Comparison of ENCODE assay signal across 8 cellular contexts in genomic region chr14:102138535-102138934, GRCh38. TPM values are rescaled to one million over a fixed set of nuclear protein-coding genes. Genes with fewer than 3 reads are reported as not detected.
DNase-seq lines count a peak whose midpoint lies in the region; ATAC-seq, FAIRE-seq and TF ChIP-seq lines count a peak whose summit lies in the region.

No MANE protein-coding gene starts in this region.

- ATAC-seq in A549, result peak in 1 of 2 experiments; percentile 1; a peak in 1 of 6 replicates
- ATAC-seq in HG02885 (IDR thresholded peaks at IDR 0.05; ENCODE audit: poor library complexity, unreplicated experiment), result no peak
- no peak for ATAC-seq in GM19395 (IDR thresholded peaks at IDR 0.05; ENCODE audit: unreplicated experiment)

- TF ChIP-seq RAD21 in A549 (conservative IDR thresholded peaks at IDR 0.05 in 1 of 2, IDR thresholded peaks at IDR 0.05 in 1 of 2), result no peak

- peak overlapping the region; percentile 82 to 94 for H3K27ac ChIP-seq in A549
- peak overlapping the region; percentile 80; the same call in 1 of the 2 replicates for H3K27ac ChIP-seq in HEK293 (ENCODE audit: extremely low read depth, low read depth, low read length)
- H3K27ac ChIP-seq in mesodermal cell (ENCODE audit: low read depth, low read length, severe bottlenecking), result no peak overlapping the region

- TF ChIP-seq EP300 in A549 (IDR thresholded peaks at IDR 0.05), result no peak

- H3K36me3 ChIP-seq in HEK293 (ENCODE audit: control insufficient read depth in 2 of 2, insufficient read depth in 1 of 2, low read length in 2 of 2) (no peaks in the 10 kb centered on the region; a peak in 1 of 3 replicates), mesodermal cell (ENCODE audit: control insufficient read depth, insufficient read depth, low read length) (peaks cover 11% of the 10 kb centered on the region)

- H3K27me3 Mint-ChIP-seq in brain, result peaks cover 15% of the 10 kb centered on the region

- peak overlapping the region; percentile 93 to 100 (median 98) for H3K4me3 Mint-ChIP-seq in brain

- H3K4me2 ChIP-seq in A549, result peak overlapping the region; percentile 81

- DNase-seq in A549 (ENCODE audit: low read depth in 1 of 2, low spot score in 1 of 2) (no peak), DMS53 (lab: John Stamatoyannopoulos, UW) (no peak), COLO829 (ENCODE audit: low spot score) (no peak)

- no peak for TF ChIP-seq CTCF in A549 (IDR thresholded peaks at IDR 0.05)
- no peak for TF ChIP-seq CTCF in HEK293 (tag by site-specific recombination; IDR thresholded peaks at IDR 0.05)
- TF ChIP-seq CTCF in brain (conservative IDR thresholded peaks at IDR 0.05), result no peak

- H3K36me3 Mint-ChIP-seq in brain, result peaks cover 10% of the 10 kb centered on the region

- CTCF ChIA-PET in A549 (lab: Yijun Ruan, JAX), result interaction anchor here (0.8 to 1.0 kb wide), 2 partner anchors 30 to 42 kb away, joined by 5 to 6 read pairs; no protein-coding TSS in a partner anchor
- CTCF ChIA-PET in HEK293 (lab: Yijun Ruan, JAX), result no interaction called here

- TF ChIP-seq POLR2A in A549 (IDR thresholded peaks at IDR 0.05; ENCODE audit: low read length), result no peak

- H3K4me1 Mint-ChIP-seq in brain, result peaks cover 34% of the 10 kb centered on the region

- H3K9me3 ChIP-seq in A549 (no peaks in the 10 kb centered on the region), HEK293 (ENCODE audit: control insufficient read depth, insufficient read depth, low read depth, low read length) (no peaks in the 10 kb centered on the region), mesodermal cell (ENCODE audit: control insufficient read depth, low read length) (no peaks in the 10 kb centered on the region)

- POLR2A ChIA-PET in A549 (lab: Yijun Ruan, JAX), result interaction anchor here (1.0 kb wide), 1 partner anchor 83 kb away, joined by 3 read pairs; no protein-coding TSS in a partner anchor
- POLR2A ChIA-PET in HEK293 (lab: Yijun Ruan, JAX), result interaction anchor here (1.3 kb wide), 1 partner anchor 45 kb away, joined by 3 read pairs; no protein-coding TSS in a partner anchor

- peak overlapping the region in 4 of 5 experiments; percentile 39 to 88 (median 68) for H3K27ac Mint-ChIP-seq in brain

- H3K4me3 ChIP-seq in A549, result peak overlapping the region; percentile 95
- H3K4me3 ChIP-seq in HEK293 (ENCODE audit: low read depth, low read length), result peak overlapping the region; percentile 93
- H3K4me3 ChIP-seq in mesodermal cell (ENCODE audit: extremely low read depth, insufficient read depth, low read length, poor library complexity, severe bottlenecking), result peak overlapping the region; percentile 100

- no peak for FAIRE-seq in A549 (lab: Jason Lieb, UNC)

- no peaks in the 10 kb centered on the region for H3K9me3 Mint-ChIP-seq in brain

- H3K4me1 ChIP-seq in A549 (peaks cover 13% of the 10 kb centered on the region), HEK293 (ENCODE audit: control insufficient read depth, insufficient read depth, low read length) (peaks cover 6% of the 10 kb centered on the region; the same call in 1 of the 2 replicates), mesodermal cell (ENCODE audit: control insufficient read depth, insufficient read depth, low read length, poor library complexity, severe bottlenecking) (no peaks in the 10 kb centered on the region)

- WGBS in A549 (ENCODE audit: missing lambda C conversion rate), result 4% methylated on average over 3 of the region's 3 CpGs
- WGBS in mesodermal cell (ENCODE audit: insufficient coverage in 2 of 2), 2 experiments, result 20% methylated on average over 1 of the region's 3 CpGs; no CpG with 5 or more reads in 1 of the 2 experiments

TF ChIP-seq in A549, 52 proteins besides CTCF, POLR2A, EP300 and RAD21 (continues in another document):
- TF ChIP-seq ELK1 (IDR thresholded peaks at IDR 0.05; ENCODE audit: low read depth, low read length) (no peak), ESRRA (IDR thresholded peaks at IDR 0.05; ENCODE audit: borderline replicate concordance, low read length) (no peak), HEYL (CRISPR knock-in tag; IDR thresholded peaks at IDR 0.05) (no peak), JUN (IDR thresholded peaks at IDR 0.05) (no peak), POLR2AphosphoS2 (conservative IDR thresholded peaks at IDR 0.05; ENCODE audit: low read length) (no peak), USF2 (IDR thresholded peaks at IDR 0.05) (no peak), GATA3 (IDR thresholded peaks at IDR 0.05; ENCODE audit: borderline replicate concordance) (no peak), RNF2 (IDR thresholded peaks at IDR 0.05; ENCODE audit: borderline replicate concordance, low read depth) (no peak)

TF ChIP-seq in HEK293, 187 proteins besides CTCF, POLR2A, EP300 and RAD21 (continues in another document):
- TF ChIP-seq, protein P1, sequence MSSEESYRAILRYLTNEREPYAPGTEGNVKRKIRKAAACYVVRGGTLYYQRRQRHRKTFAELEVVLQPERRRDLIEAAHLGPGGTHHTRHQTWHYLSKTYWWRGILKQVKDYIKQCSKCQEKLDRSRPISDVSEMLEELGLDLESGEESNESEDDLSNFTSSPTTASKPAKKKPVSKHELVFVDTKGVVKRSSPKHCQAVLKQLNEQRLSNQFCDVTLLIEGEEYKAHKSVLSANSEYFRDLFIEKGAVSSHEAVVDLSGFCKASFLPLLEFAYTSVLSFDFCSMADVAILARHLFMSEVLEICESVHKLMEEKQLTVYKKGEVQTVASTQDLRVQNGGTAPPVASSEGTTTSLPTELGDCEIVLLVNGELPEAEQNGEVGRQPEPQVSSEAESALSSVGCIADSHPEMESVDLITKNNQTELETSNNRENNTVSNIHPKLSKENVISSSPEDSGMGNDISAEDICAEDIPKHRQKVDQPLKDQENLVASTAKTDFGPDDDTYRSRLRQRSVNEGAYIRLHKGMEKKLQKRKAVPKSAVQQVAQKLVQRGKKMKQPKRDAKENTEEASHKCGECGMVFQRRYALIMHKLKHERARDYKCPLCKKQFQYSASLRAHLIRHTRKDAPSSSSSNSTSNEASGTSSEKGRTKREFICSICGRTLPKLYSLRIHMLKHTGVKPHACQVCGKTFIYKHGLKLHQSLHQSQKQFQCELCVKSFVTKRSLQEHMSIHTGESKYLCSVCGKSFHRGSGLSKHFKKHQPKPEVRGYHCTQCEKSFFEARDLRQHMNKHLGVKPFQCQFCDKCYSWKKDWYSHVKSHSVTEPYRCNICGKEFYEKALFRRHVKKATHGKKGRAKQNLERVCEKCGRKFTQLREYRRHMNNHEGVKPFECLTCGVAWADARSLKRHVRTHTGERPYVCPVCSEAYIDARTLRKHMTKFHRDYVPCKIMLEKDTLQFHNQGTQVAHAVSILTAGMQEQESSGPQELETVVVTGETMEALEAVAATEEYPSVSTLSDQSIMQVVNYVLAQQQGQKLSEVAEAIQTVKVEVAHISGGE (tag by site-specific recombination; conservative IDR thresholded peaks at IDR 0.05; ENCODE audit: low read depth), result peak; percentile 78
- 0 out of 2 replicates have a peak, but pooled peaks have one; percentile 14 for TF ChIP-seq ZNF366 (tag by site-specific recombination; conservative IDR thresholded peaks at IDR 0.05)
- no peak for TF ChIP-seq ZNF549 (tag by site-specific recombination; IDR thresholded peaks at IDR 0.05)
- no peak for TF ChIP-seq ZNF121 (tag by site-specific recombination; IDR thresholded peaks at IDR 0.05)
- TF ChIP-seq, protein P2, sequence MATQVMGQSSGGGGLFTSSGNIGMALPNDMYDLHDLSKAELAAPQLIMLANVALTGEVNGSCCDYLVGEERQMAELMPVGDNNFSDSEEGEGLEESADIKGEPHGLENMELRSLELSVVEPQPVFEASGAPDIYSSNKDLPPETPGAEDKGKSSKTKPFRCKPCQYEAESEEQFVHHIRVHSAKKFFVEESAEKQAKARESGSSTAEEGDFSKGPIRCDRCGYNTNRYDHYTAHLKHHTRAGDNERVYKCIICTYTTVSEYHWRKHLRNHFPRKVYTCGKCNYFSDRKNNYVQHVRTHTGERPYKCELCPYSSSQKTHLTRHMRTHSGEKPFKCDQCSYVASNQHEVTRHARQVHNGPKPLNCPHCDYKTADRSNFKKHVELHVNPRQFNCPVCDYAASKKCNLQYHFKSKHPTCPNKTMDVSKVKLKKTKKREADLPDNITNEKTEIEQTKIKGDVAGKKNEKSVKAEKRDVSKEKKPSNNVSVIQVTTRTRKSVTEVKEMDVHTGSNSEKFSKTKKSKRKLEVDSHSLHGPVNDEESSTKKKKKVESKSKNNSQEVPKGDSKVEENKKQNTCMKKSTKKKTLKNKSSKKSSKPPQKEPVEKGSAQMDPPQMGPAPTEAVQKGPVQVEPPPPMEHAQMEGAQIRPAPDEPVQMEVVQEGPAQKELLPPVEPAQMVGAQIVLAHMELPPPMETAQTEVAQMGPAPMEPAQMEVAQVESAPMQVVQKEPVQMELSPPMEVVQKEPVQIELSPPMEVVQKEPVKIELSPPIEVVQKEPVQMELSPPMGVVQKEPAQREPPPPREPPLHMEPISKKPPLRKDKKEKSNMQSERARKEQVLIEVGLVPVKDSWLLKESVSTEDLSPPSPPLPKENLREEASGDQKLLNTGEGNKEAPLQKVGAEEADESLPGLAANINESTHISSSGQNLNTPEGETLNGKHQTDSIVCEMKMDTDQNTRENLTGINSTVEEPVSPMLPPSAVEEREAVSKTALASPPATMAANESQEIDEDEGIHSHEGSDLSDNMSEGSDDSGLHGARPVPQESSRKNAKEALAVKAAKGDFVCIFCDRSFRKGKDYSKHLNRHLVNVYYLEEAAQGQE (tag by site-specific recombination; IDR thresholded peaks at IDR 0.05), result no peak
- TF ChIP-seq ZNF341 (tag by site-specific recombination; IDR thresholded peaks at IDR 0.05; ENCODE audit: low read depth), result peak; percentile 54; the same call in 1 of the 2 replicates
- TF ChIP-seq SALL2 (tag by site-specific recombination; IDR thresholded peaks at IDR 0.05; ENCODE audit: borderline replicate concordance), result no peak
- no peak for TF ChIP-seq ZNF624 (tag by site-specific recombination; IDR thresholded peaks at IDR 0.05)
- TF ChIP-seq WT1 (tag by site-specific recombination; IDR thresholded peaks at IDR 0.05), result no peak

RNA-seq across cellular contexts. Expression of gene WDR20, which starts 1.2 kb away (rescaled TPM):
- polyA plus RNA-seq in A549 (2011; rRNA removed) (17.6 and 20.6 TPM in 2 replicates), A549 (2017; fragmentation: RNase III; extraction: RNeasy Plus Mini Kit Qiagen cat#74134 plus additional on column Dnase treatment) (19.5 to 21.6 TPM (median 20.4 TPM) in 3 replicates), brain (ENCODE audit: insufficient read depth, low read depth, low replicate concordance) (15.6 TPM)
- polyA plus RNA-seq in A549 (2012; cell fraction: cytosol; rRNA removed), result 13.3 and 15.1 TPM in 2 replicates
- 14.8 and 18.4 TPM in 2 replicates for polyA plus RNA-seq in A549 (2012; cell fraction: nucleus; rRNA removed)
- 29.8 and 33.4 TPM in 2 replicates for polyA minus RNA-seq in A549 (2011; rRNA and poly(A)+ RNA removed)
- 16.5 TPM for polyA plus RNA-seq in mesodermal cell (2013, experiment 1 of 2)
- 16.0 TPM for polyA plus RNA-seq in mesodermal cell (2013, experiment 2 of 2)

RNA-seq across cellular contexts. Expression of gene HSP90AA1, which starts 51.7 kb away (rescaled TPM):
- polyA plus RNA-seq in A549 (2011; rRNA removed) (944 and 1,087 TPM in 2 replicates), A549 (2017; fragmentation: RNase III; extraction: RNeasy Plus Mini Kit Qiagen cat#74134 plus additional on column Dnase treatment) (1,680 to 2,326 TPM (median 1,864 TPM) in 3 replicates), brain (ENCODE audit: insufficient read depth, low read depth, low replicate concordance) (470 TPM)
- 384 and 510 TPM in 2 replicates for polyA plus RNA-seq in A549 (2012; cell fraction: cytosol; rRNA removed)
- polyA plus RNA-seq in A549 (2012; cell fraction: nucleus; rRNA removed), result 279 and 366 TPM in 2 replicates
- 429 and 465 TPM in 2 replicates for polyA minus RNA-seq in A549 (2011; rRNA and poly(A)+ RNA removed)
- polyA plus RNA-seq in mesodermal cell (2013, experiment 1 of 2), result 746 TPM
- polyA plus RNA-seq in mesodermal cell (2013, experiment 2 of 2), result 725 TPM
